Comparison of ENCODE assay signal across 26 cellular contexts in genomic region chr14:61433822-61434221, GRCh38.
DNase-seq lines count a peak whose midpoint lies in the region; ATAC-seq, FAIRE-seq and TF ChIP-seq lines count a peak whose summit lies in the region.
"Had no signal": no experiment of that assay in that cellular context is flagged by ENCODE, and none has a peak within 500 bp of the region (broad histone marks: within the 10 kb centered on the region; RNA-seq: fewer than 3 reads in every experiment).

No MANE protein-coding gene starts in this region.

- no peaks in the 10 kb centered on the region for H3K9me3 ChIP-seq in A549
- H3K9me3 ChIP-seq: thyroid gland had no signal

- DNase-seq in activated CD4-positive, alpha-beta T cell treated with anti-CD3 and anti-CD28 coated beads for 36 hours: no peak
- DNase-seq in activated CD4-positive, alpha-beta T cell treated with anti-CD3 and anti-CD28 coated beads for 1 hour: no peak
- DNase-seq in A549 (ENCODE audit: low read depth in 1 of 2, low spot score in 1 of 2) (no peak), endothelial cell (ENCODE audit: low spot score) (no peak), nucleus accumbens (lab: John Stamatoyannopoulos, UW) (no peak), A172 (ENCODE audit: low spot score) (no peak), NCI-H1092 (lab: John Stamatoyannopoulos, UW) (no peak)
- no peak for DNase-seq in activated CD8-positive, alpha-beta T cell treated with anti-CD3 and anti-CD28 coated beads, Interleukin-2, amount 10 ng/mL, durations not matched to agents 7 days and 5 days
- DNase-seq: activated CD8-positive, alpha-beta memory T cell treated with anti-CD3 and anti-CD28 coated beads, Interleukin-2, amount 50 U/mL, for 48 hours; activated gamma-delta T cell; anterior cingulate cortex; cortex of kidney; DMS 273 treated with DMSO at 0.1 percent for 48 hours; hippocampal formation; KBM-7; mesendoderm; MM.1S; NCI-H1436; NCI-H446 treated with DMSO at 0.1 percent for 48 hours; RPMI8226; stimulated activated CD4-positive, alpha-beta T cell treated with anti-CD3 and anti-CD28 coated beads, Interleukin-15, amount 100 ng/mL, for 24 hours; T-helper 2 cell; thyroid gland had no signal

- peaks cover 90% of the 10 kb centered on the region for H3K4me1 Mint-ChIP-seq in activated CD4-positive, alpha-beta T cell treated with anti-CD3 and anti-CD28 coated beads for 36 hours
- peaks cover 94% of the 10 kb centered on the region for H3K4me1 Mint-ChIP-seq in activated CD8-positive, alpha-beta T cell treated with anti-CD3 and anti-CD28 coated beads, Interleukin-2, amount 10 ng/mL, durations not matched to agents 7 days and 5 days (ENCODE audit: low read depth)
- H3K4me1 Mint-ChIP-seq in endothelial cell (ENCODE audit: unreplicated experiment): peaks cover 73% of the 10 kb centered on the region

- TF ChIP-seq CTCF in A549 (IDR thresholded peaks at IDR 0.05) (no peak), endothelial cell (IDR thresholded peaks at IDR 0.05; ENCODE audit: unreplicated experiment) (no peak)

- no peaks in the 10 kb centered on the region for H3K27me3 Mint-ChIP-seq in activated CD4-positive, alpha-beta T cell treated with anti-CD3 and anti-CD28 coated beads for 36 hours
- no peaks in the 10 kb centered on the region for H3K27me3 Mint-ChIP-seq in activated CD8-positive, alpha-beta T cell treated with anti-CD3 and anti-CD28 coated beads, Interleukin-2, amount 10 ng/mL, durations not matched to agents 7 days and 5 days (ENCODE audit: low read depth)
- peaks cover 8% of the 10 kb centered on the region for H3K27me3 Mint-ChIP-seq in endothelial cell (ENCODE audit: unreplicated experiment)

- POLR2A ChIA-PET in activated CD4-positive, alpha-beta T cell treated with anti-CD3 and anti-CD28 coated beads for 36 hours (lab: Charles Lee): no interaction called here
- POLR2A ChIA-PET in A549 (lab: Yijun Ruan, JAX): no interaction called here
- POLR2A ChIA-PET in activated CD8-positive, alpha-beta T cell treated with anti-CD3 and anti-CD28 coated beads, Interleukin-2, amount 10 ng/mL, durations not matched to agents 7 days and 5 days (lab: Charles Lee): interaction anchor here (0.6 to 1.0 kb wide), 3 partner anchors 14 to 28 kb away, joined by 3 to 5 read pairs (median 3); no protein-coding TSS in a partner anchor

- peak; percentile 18 for ATAC-seq in activated CD4-positive, alpha-beta T cell treated with anti-CD3 and anti-CD28 coated beads for 36 hours
- ATAC-seq in A549: no peak
- peak; percentile 17 for ATAC-seq in activated CD8-positive, alpha-beta T cell treated with anti-CD3 and anti-CD28 coated beads, Interleukin-2, amount 10 ng/mL, durations not matched to agents 7 days and 5 days
- ATAC-seq: gastroesophageal sphincter, HCT116 had no signal

- H3K4me3 ChIP-seq in A549: no peak overlapping the region
- H3K4me3 ChIP-seq: gastroesophageal sphincter, thyroid gland had no signal

- H3K9me3 Mint-ChIP-seq in activated CD4-positive, alpha-beta T cell treated with anti-CD3 and anti-CD28 coated beads for 36 hours (ENCODE audit: low read depth): peaks cover 4% of the 10 kb centered on the region
- no peaks in the 10 kb centered on the region for H3K9me3 Mint-ChIP-seq in activated CD8-positive, alpha-beta T cell treated with anti-CD3 and anti-CD28 coated beads, Interleukin-2, amount 10 ng/mL, durations not matched to agents 7 days and 5 days (ENCODE audit: insufficient read depth)
- H3K9me3 Mint-ChIP-seq in endothelial cell (ENCODE audit: unreplicated experiment): no peaks in the 10 kb centered on the region

- H3K4me2 ChIP-seq in A549: peak overlapping the region; percentile 36

- peak; percentile 36 for FAIRE-seq in A549 (lab: Jason Lieb, UNC)

- H3K4me1 ChIP-seq in A549: peaks cover 58% of the 10 kb centered on the region

- WGBS in A549 (ENCODE audit: missing lambda C conversion rate): 35% methylated on average over 1 of the region's 1 CpG

- peak overlapping the region; percentile 42 for H3K4me3 Mint-ChIP-seq in activated CD4-positive, alpha-beta T cell treated with anti-CD3 and anti-CD28 coated beads for 36 hours
- peak overlapping the region; percentile 45 for H3K4me3 Mint-ChIP-seq in activated CD8-positive, alpha-beta T cell treated with anti-CD3 and anti-CD28 coated beads, Interleukin-2, amount 10 ng/mL, durations not matched to agents 7 days and 5 days
- H3K4me3 Mint-ChIP-seq in endothelial cell (ENCODE audit: unreplicated experiment): no peak overlapping the region

- TF ChIP-seq RAD21 in A549 (conservative IDR thresholded peaks at IDR 0.05 in 1 of 2, IDR thresholded peaks at IDR 0.05 in 1 of 2): no peak

- H3K36me3 Mint-ChIP-seq in activated CD4-positive, alpha-beta T cell treated with anti-CD3 and anti-CD28 coated beads for 36 hours (ENCODE audit: low read depth): peaks cover 29% of the 10 kb centered on the region
- H3K36me3 Mint-ChIP-seq in activated CD8-positive, alpha-beta T cell treated with anti-CD3 and anti-CD28 coated beads, Interleukin-2, amount 10 ng/mL, durations not matched to agents 7 days and 5 days (ENCODE audit: low read depth): peaks cover 81% of the 10 kb centered on the region
- H3K36me3 Mint-ChIP-seq in endothelial cell (ENCODE audit: low read depth, unreplicated experiment): peaks cover 4% of the 10 kb centered on the region

- H3K27ac Mint-ChIP-seq in activated CD4-positive, alpha-beta T cell treated with anti-CD3 and anti-CD28 coated beads for 36 hours: peak overlapping the region; percentile 92
- peak overlapping the region; percentile 39 for H3K27ac Mint-ChIP-seq in activated CD8-positive, alpha-beta T cell treated with anti-CD3 and anti-CD28 coated beads, Interleukin-2, amount 10 ng/mL, durations not matched to agents 7 days and 5 days
- peak overlapping the region; percentile 16 for H3K27ac Mint-ChIP-seq in endothelial cell (ENCODE audit: unreplicated experiment)

- TF ChIP-seq EP300 in A549 (IDR thresholded peaks at IDR 0.05): no peak

- CTCF ChIA-PET in activated CD4-positive, alpha-beta T cell treated with anti-CD3 and anti-CD28 coated beads for 36 hours (lab: Charles Lee): interaction anchor here (1.0 to 1.8 kb wide), 7 partner anchors 9 to 115 kb away, joined by 3 to 7 read pairs (median 3); no protein-coding TSS in a partner anchor
- CTCF ChIA-PET in A549 (lab: Yijun Ruan, JAX): interaction anchor here (0.8 to 1.4 kb wide), 4 partner anchors 9 to 152 kb away, joined by 3 to 4 read pairs (median 3); partner anchors contain the start of gene TMEM30B
- CTCF ChIA-PET in activated CD8-positive, alpha-beta T cell treated with anti-CD3 and anti-CD28 coated beads, Interleukin-2, amount 10 ng/mL, durations not matched to agents 7 days and 5 days (lab: Charles Lee): interaction anchor here (0.8 to 4.3 kb wide), 7 partner anchors 8 to 138 kb away, joined by 3 to 17 read pairs (median 3); no protein-coding TSS in a partner anchor

- no peak for TF ChIP-seq POLR2A in A549 (IDR thresholded peaks at IDR 0.05; ENCODE audit: low read length)

- intact Hi-C loops in activated CD4-positive, alpha-beta T cell treated with anti-CD3 and anti-CD28 coated beads for 36 hours (cut with DNase I, micrococcal nuclease): loop anchor here in 1 of 2 experiments (1.0 kb wide), 1 partner anchor 46 kb away; no protein-coding TSS in a partner anchor

- H3K27ac ChIP-seq in A549: peak overlapping the region; percentile 46 to 52; a peak in 5 of 6 replicates
- H3K27ac ChIP-seq: 22Rv1, gastroesophageal sphincter had no signal

TF ChIP-seq in A549, 52 proteins besides CTCF, POLR2A, EP300 and RAD21:
- TF ChIP-seq NFE2L2 (conservative IDR thresholded peaks at IDR 0.05; ENCODE audit: low read length) (no peak), SMC3 (IDR thresholded peaks at IDR 0.05) (no peak), CHD4 (IDR thresholded peaks at IDR 0.05; ENCODE audit: borderline replicate concordance) (no peak), HEYL (CRISPR knock-in tag; IDR thresholded peaks at IDR 0.05) (no peak), GATA3 (IDR thresholded peaks at IDR 0.05; ENCODE audit: borderline replicate concordance) (no peak), EHF (CRISPR knock-in tag; IDR thresholded peaks at IDR 0.05) (no peak), HDAC2 (IDR thresholded peaks at IDR 0.05) (no peak), ZNF302 (CRISPR knock-in tag; IDR thresholded peaks at IDR 0.05) (no peak), SREBF2 (IDR thresholded peaks at IDR 0.05) (no peak), ZFP36 (IDR thresholded peaks at IDR 0.05; ENCODE audit: borderline replicate concordance, partially characterized antibody) (no peak), JUNB (IDR thresholded peaks at IDR 0.05) (no peak), NPAS2 (CRISPR knock-in tag; IDR thresholded peaks at IDR 0.05; ENCODE audit: borderline replicate concordance) (no peak), BCL3 (IDR thresholded peaks at IDR 0.05) (no peak), MAZ (IDR thresholded peaks at IDR 0.05; ENCODE audit: borderline replicate concordance, low read depth, low read length) (no peak), RARB (CRISPR knock-in tag; IDR thresholded peaks at IDR 0.05) (no peak), HOXA7 (CRISPR knock-in tag; IDR thresholded peaks at IDR 0.05) (no peak), ZC3H11A (IDR thresholded peaks at IDR 0.05) (no peak), CHD2 (IDR thresholded peaks at IDR 0.05; ENCODE audit: low read length, partially characterized antibody) (no peak), NR3C1 (IDR thresholded peaks at IDR 0.05) (no peak)

Comparison
In these comparisons a context has a peak if more than half of its experiments do, and no peak if none do; other contexts are left out.
1. ATAC-seq: peak in activated CD4-positive, alpha-beta T cell treated with anti-CD3 and anti-CD28 coated beads for 36 hours (single experiment) and activated CD8-positive, alpha-beta T cell treated with anti-CD3 and anti-CD28 coated beads, Interleukin-2, amount 10 ng/mL, durations not matched to agents 7 days and 5 days (single experiment); none in A549 (0 of 2).
2. H3K27ac Mint-ChIP-seq: peak in every context shown above with its lines; median percentile 92 in activated CD4-positive, alpha-beta T cell treated with anti-CD3 and anti-CD28 coated beads for 36 hours; 39 in activated CD8-positive, alpha-beta T cell treated with anti-CD3 and anti-CD28 coated beads, Interleukin-2, amount 10 ng/mL, durations not matched to agents 7 days and 5 days; 16 in endothelial cell.